In genomic region chr17:3964203-3965122, GRCh38 we compare ENCODE assay signal across 9 cellular contexts. TPM values are rescaled to one million over a fixed set of nuclear protein-coding genes. Genes with fewer than 3 reads are reported as not detected.
DNase-seq lines count a peak whose midpoint lies in the region; ATAC-seq, FAIRE-seq and TF ChIP-seq lines count a peak whose summit lies in the region.
"Had no signal": no experiment of that assay in that cellular context is flagged by ENCODE, and none has a peak within 500 bp of the region (broad histone marks: within the 10 kb centered on the region; RNA-seq: fewer than 3 reads in every experiment).

Gene ATP2A3, minus strand, starts transcription at chr17:3964437. Its CDS starts 146 bp downstream, at chr17:3964291.

- H3K27me3 ChIP-seq in adrenal gland: peaks cover 12% of the 10 kb centered on the region
- peaks cover 31% of the 10 kb centered on the region for H3K27me3 ChIP-seq in keratinocyte (ENCODE audit: control insufficient read depth, extremely low read depth, insufficient read depth, low read length)

- no peaks in the 10 kb centered on the region for H3K79me2 ChIP-seq in keratinocyte (ENCODE audit: control insufficient read depth, insufficient read depth, low read length)

- peak within 1 kb of the TSS; percentile 91 for H3K27ac Mint-ChIP-seq in T-helper 1 cell treated with Interleukin-12 subunit alpha and Interleukin-12 subunit beta and Interleukin-4 antibody, amounts not matched to agents 30 μg/mL and 1 μg/mL, for 36 hours

- no peaks in the 10 kb centered on the region for H3K9me3 Mint-ChIP-seq in T-helper 1 cell treated with Interleukin-12 subunit alpha and Interleukin-12 subunit beta and Interleukin-4 antibody, amounts not matched to agents 30 μg/mL and 1 μg/mL, for 36 hours

- H3K4me3 ChIP-seq in adrenal gland (peak within 1 kb of the TSS in 1 of 4 donors; percentile 62), keratinocyte (ENCODE audit: control insufficient read depth in 2 of 3, extremely low read depth in 1 of 3, insufficient read depth in 2 of 3, low read depth in 1 of 3, low read length in 3 of 3) (peak within 1 kb of the TSS; percentile 30 to 69 (median 69))

- no peaks in the 10 kb centered on the region for H3K9me1 ChIP-seq in keratinocyte (ENCODE audit: control insufficient read depth, extremely low read depth, insufficient read depth, low read length)

- WGBS in adrenal gland, 4 donors: 2 to 16% (median 5%) methylated on average over 9 to 92 of the region's 92 CpGs

- H3K9ac ChIP-seq in keratinocyte (ENCODE audit: control insufficient read depth, extremely low read depth, insufficient read depth, low read length): no peak within 1 kb of the TSS

- peak in 1 of 2 donors; percentile 4 for TF ChIP-seq POLR2A in adrenal gland (IDR thresholded peaks at IDR 0.05)

- H3K4me2 ChIP-seq in keratinocyte (ENCODE audit: control insufficient read depth, extremely low read depth, insufficient read depth, low read depth, low read length): peak within 1 kb of the TSS; percentile 90

- peak; percentile 49 for DNase-seq in DMS 273 (lab: John Stamatoyannopoulos, UW; ENCODE audit: unreplicated experiment)
- no peak for DNase-seq in DMS 273 treated with DMSO at 0.1 percent for 48 hours (lab: John Stamatoyannopoulos, UW)
- no peak for DNase-seq in adrenal gland
- no peak for DNase-seq in keratinocyte (ENCODE audit: low read depth, low spot score)
- DNase-seq in stimulated activated CD4-positive, alpha-beta T cell treated with anti-CD3 and anti-CD28 coated beads, Interleukin-4, amount 100 ng/mL, for 48 hours (ENCODE audit: low read depth in 2 of 2): peak; percentile 48 to 49
- no peak for DNase-seq in NCI-H2107 (lab: John Stamatoyannopoulos, UW)

- no peaks in the 10 kb centered on the region for H4K20me1 ChIP-seq in keratinocyte (ENCODE audit: control insufficient read depth, extremely low read depth, insufficient read depth, low read length)

- peaks cover 42% of the 10 kb centered on the region for H3K4me1 Mint-ChIP-seq in T-helper 1 cell treated with Interleukin-12 subunit alpha and Interleukin-12 subunit beta and Interleukin-4 antibody, amounts not matched to agents 30 μg/mL and 1 μg/mL, for 36 hours (ENCODE audit: low read depth)

- H3K4me3 Mint-ChIP-seq in T-helper 1 cell treated with Interleukin-12 subunit alpha and Interleukin-12 subunit beta and Interleukin-4 antibody, amounts not matched to agents 30 μg/mL and 1 μg/mL, for 36 hours: peak within 1 kb of the TSS; percentile 88

- H2AFZ ChIP-seq in keratinocyte (ENCODE audit: control insufficient read depth, low read length): peak within 1 kb of the TSS; percentile 93

- H3K27me3 Mint-ChIP-seq in T-helper 1 cell treated with Interleukin-12 subunit alpha and Interleukin-12 subunit beta and Interleukin-4 antibody, amounts not matched to agents 30 μg/mL and 1 μg/mL, for 36 hours (ENCODE audit: low read depth): peaks cover 9% of the 10 kb centered on the region

- peak within 1 kb of the TSS in 2 of 5 donors; percentile 12 to 15 for H3K27ac ChIP-seq in adrenal gland
- H3K27ac ChIP-seq in keratinocyte (ENCODE audit: control insufficient read depth, insufficient read depth, low read length): no peak within 1 kb of the TSS
- H3K27ac ChIP-seq: 22Rv1 had no signal

- no peaks in the 10 kb centered on the region for H3K9me3 ChIP-seq in adrenal gland (replicated peaks in 1 of 3)
- no peaks in the 10 kb centered on the region for H3K9me3 ChIP-seq in keratinocyte (ENCODE audit: control insufficient read depth, low read depth, low read length)

- H3K36me3 ChIP-seq in adrenal gland (replicated peaks in 1 of 2) (no peaks in the 10 kb centered on the region), keratinocyte (ENCODE audit: control insufficient read depth in 2 of 2, extremely low read depth in 1 of 2, insufficient read depth in 2 of 2, low read length in 2 of 2) (no peaks in the 10 kb centered on the region)

- TF ChIP-seq CTCF in adrenal gland (IDR thresholded peaks at IDR 0.05): no peak
- TF ChIP-seq CTCF in keratinocyte (optimal IDR thresholded peaks at IDR 0.05 in 1 of 3, IDR thresholded peaks at IDR 0.05 in 1 of 3, conservative IDR thresholded peaks at IDR 0.05 in 1 of 3; ENCODE audit: extremely low read depth in 1 of 3, insufficient read depth in 2 of 3, low read length in 3 of 3): no peak

- FAIRE-seq in keratinocyte (lab: Jason Lieb, UNC): no peak

- dilution Hi-C loops in keratinocyte (cut with MboI; ENCODE audit: extremely low pct_ligation_motif_present, low sequenced_read_pairs): no loop called here

- ATAC-seq in HG03045 (IDR thresholded peaks at IDR 0.05; ENCODE audit: unreplicated experiment): peak; percentile 42

- intact Hi-C loops in adrenal gland (cut with DNase I): no loop called here

- H3K36me3 Mint-ChIP-seq in T-helper 1 cell treated with Interleukin-12 subunit alpha and Interleukin-12 subunit beta and Interleukin-4 antibody, amounts not matched to agents 30 μg/mL and 1 μg/mL, for 36 hours (ENCODE audit: low read depth): peaks cover 8% of the 10 kb centered on the region

- H3K4me1 ChIP-seq in adrenal gland (replicated peaks in 1 of 2): peaks cover 13 to 40% of the 10 kb centered on the region in 2 donors
- peaks cover 10% of the 10 kb centered on the region for H3K4me1 ChIP-seq in keratinocyte (ENCODE audit: control insufficient read depth, extremely low read depth, insufficient read depth, low read length)

RNA-seq across cellular contexts. Expression of gene ATP2A3, which starts in this region (rescaled TPM):
- total RNA-seq in adrenal gland: 10 to 100 TPM; 12.1 to 29.1 (median 15.9) TPM
- polyA plus RNA-seq in adrenal gland (10 to 100 TPM in 2 of 3 donors, 1 to 10 TPM in 1; 3.7 to 27.1 (median 26.1) TPM), keratinocyte (0.13 to 0.46 TPM (median 0.21 TPM) in 3 replicates)
- polyA plus RNA-seq in keratinocyte (2011; ENCODE audit: low read depth): not detected
- polyA plus RNA-seq in keratinocyte (2011; cell fraction: cytosol; rRNA removed): 0.13 and 0.19 TPM in 2 replicates
- polyA plus RNA-seq in keratinocyte (2011; cell fraction: nucleus; rRNA removed): 0.43 and 0.53 TPM in 2 replicates
- 0.10 and 0.38 TPM in 2 replicates for polyA plus RNA-seq in keratinocyte (2012; ENCODE audit: low replicate concordance)
- 0.06 to 0.63 TPM (median 0.16 TPM) in 3 replicates for polyA minus RNA-seq in keratinocyte
- 0.38 TPM for polyA minus RNA-seq in keratinocyte (2011; cell fraction: cytosol; rRNA and poly(A)+ RNA removed)
- polyA minus RNA-seq in keratinocyte (2011; cell fraction: nucleus; rRNA and poly(A)+ RNA removed): 0.21 and 0.23 TPM in 2 replicates

Comparison
In these comparisons a context has a peak if more than half of its experiments do, and no peak if none do; other contexts are left out.
1. DNase-seq: peak in DMS 273 (single experiment) and stimulated activated CD4-positive, alpha-beta T cell treated with anti-CD3 and anti-CD28 coated beads, Interleukin-4, amount 100 ng/mL, for 48 hours (2 of 2); none in DMS 273 treated with DMSO at 0.1 percent for 48 hours (single experiment), adrenal gland (0 of 7), keratinocyte (single experiment) and NCI-H2107 (single experiment).